Comparison of ENCODE assay signal across 9 cellular contexts in the genomic region with DNA sequence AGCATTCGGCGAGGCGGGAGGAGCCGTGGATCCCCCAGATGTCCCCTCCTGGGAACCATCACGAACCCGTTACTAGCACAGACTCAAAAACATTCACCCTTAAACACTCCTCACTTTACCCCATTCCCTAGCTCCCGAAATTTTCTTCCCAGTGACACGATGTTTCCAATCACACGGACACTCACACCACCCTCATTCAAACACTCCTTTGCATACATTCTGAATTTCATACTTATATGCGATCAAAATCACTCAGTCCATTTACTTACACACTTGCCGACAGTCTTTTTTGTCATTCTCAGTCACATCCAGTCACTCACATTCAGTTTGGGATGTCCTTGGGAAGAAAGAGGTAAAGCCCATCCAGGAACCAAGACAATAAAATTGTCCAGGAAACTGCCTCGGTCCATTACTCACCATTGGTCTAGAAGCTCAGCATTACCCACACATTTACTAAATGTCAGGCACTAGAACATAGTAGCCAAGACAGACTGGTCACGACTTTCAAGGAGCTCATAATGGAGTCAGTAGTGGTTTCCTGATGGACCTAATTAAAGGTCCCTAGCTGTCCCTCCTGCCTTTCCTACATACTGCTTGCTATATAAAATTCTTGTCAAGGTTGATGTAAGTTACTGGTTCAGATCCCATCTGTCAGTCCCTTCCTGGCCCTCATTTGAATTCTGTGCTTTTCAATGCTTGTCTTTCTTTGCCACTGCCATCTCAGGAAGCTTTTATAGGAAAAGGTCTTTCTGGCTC. TPM values are rescaled to one million over a fixed set of nuclear protein-coding genes. Genes with fewer than 3 reads are reported as not detected.
DNase-seq lines count a peak whose midpoint lies in the region; ATAC-seq, FAIRE-seq and TF ChIP-seq lines count a peak whose summit lies in the region.
"Had no signal": no experiment of that assay in that cellular context is flagged by ENCODE, and none has a peak within 500 bp of the region (broad histone marks: within the 10 kb centered on the region; RNA-seq: fewer than 3 reads in every experiment).

No MANE protein-coding gene starts in this region.

- peaks cover 0 to 79% (median 48%) of the 10 kb centered on the region in 4 donors for H3K4me1 Mint-ChIP-seq in CD4-positive, CD25-positive, alpha-beta regulatory T cell

- H3K27ac ChIP-seq in CD4-positive, CD25-positive, alpha-beta regulatory T cell (ENCODE audit: insufficient read depth, low read length, poor library complexity, severe bottlenecking) = peak overlapping the region; percentile 93
- H3K27ac ChIP-seq in adrenal gland (peak overlapping the region; percentile 50 to 96 (median 86)), HepG2 (ENCODE audit: extremely low read length, insufficient read depth, low read length) (no peak overlapping the region), tibial nerve (peak overlapping the region; percentile 95 to 98 (median 96))

- 0 out of 2 replicates have a peak overlapping the region, but pooled peaks have one; percentile 54 for H3K9ac ChIP-seq in HepG2 (ENCODE audit: insufficient read depth, low read depth, low read length)

- no peaks in the 10 kb centered on the region for H3K9me3 Mint-ChIP-seq in CD4-positive, CD25-positive, alpha-beta regulatory T cell

- peaks cover 34% of the 10 kb centered on the region for H3K36me3 ChIP-seq in CD4-positive, CD25-positive, alpha-beta regulatory T cell (ENCODE audit: control insufficient read depth, insufficient read depth, low read length)
- H3K36me3 ChIP-seq in adrenal gland (replicated peaks in 1 of 2) (peaks cover 0 to 33% of the 10 kb centered on the region in 2 donors), HepG2 (replicated peaks in 1 of 2; ENCODE audit: control insufficient read depth in 1 of 2, insufficient read depth in 2 of 2, low read length in 2 of 2) (no peaks in the 10 kb centered on the region), tibial nerve (peaks cover 0 to 66% (median 2%) of the 10 kb centered on the region in 3 donors)

- H3K27me3 ChIP-seq in CD4-positive, CD25-positive, alpha-beta regulatory T cell (ENCODE audit: control insufficient read depth, insufficient read depth, low read length) = no peaks in the 10 kb centered on the region
- H3K27me3 ChIP-seq in adrenal gland = no peaks in the 10 kb centered on the region
- H3K27me3 ChIP-seq in HepG2 (ENCODE audit: control insufficient read depth in 1 of 2, insufficient read depth in 2 of 2, low read length in 2 of 2) = peaks cover 0 to 5% of the 10 kb centered on the region in 2 experiments; a peak in 1 of 5 replicates
- no peaks in the 10 kb centered on the region for H3K27me3 ChIP-seq in tibial nerve

- no peak for TF ChIP-seq RAD21 in HepG2 (CRISPR knock-in tag; IDR thresholded peaks at IDR 0.05)

- intact Hi-C loops in adrenal gland (cut with DNase I) = no loop called here
- intact Hi-C loops in HepG2 (cut with micrococcal nuclease; ENCODE audit: unreplicated experiment) = no loop called here

- CTCF ChIA-PET in HepG2 (lab: Yijun Ruan, JAX; ENCODE audit: low intra/inter-chr PET ratio, low total read pairs) = no interaction called here

- FAIRE-seq in HepG2 (lab: Jason Lieb, UNC) = no peak

- no peaks in the 10 kb centered on the region for H3K79me2 ChIP-seq in HepG2 (ENCODE audit: insufficient read depth, low read length)

- H3K36me3 Mint-ChIP-seq in CD4-positive, CD25-positive, alpha-beta regulatory T cell = peaks cover 25% of the 10 kb centered on the region

- H3K4me3 ChIP-seq in CD4-positive, CD25-positive, alpha-beta regulatory T cell (ENCODE audit: low read depth, low read length) = peak overlapping the region; percentile 95
- H3K4me3 ChIP-seq in adrenal gland (peak overlapping the region in 3 of 4 donors; percentile 37 to 55 (median 49)), HepG2 (replicated peaks in 1 of 3; ENCODE audit: insufficient read depth in 1 of 3, low read depth in 2 of 3, low read length in 3 of 3) (no peak overlapping the region), tibial nerve (peak overlapping the region; percentile 58 to 97 (median 74))

- H3K9me3 ChIP-seq in CD4-positive, CD25-positive, alpha-beta regulatory T cell (ENCODE audit: control insufficient read depth in 2 of 2, low read length in 2 of 2) = no peaks in the 10 kb centered on the region
- H3K9me3 ChIP-seq in adrenal gland (replicated peaks in 1 of 3) (no peaks in the 10 kb centered on the region), HepG2 (ENCODE audit: low read length) (no peaks in the 10 kb centered on the region), tibial nerve (no peaks in the 10 kb centered on the region)

- TSS peak; percentile 63 for BruUV-seq in HepG2 (replicated peaks; lab: Mats Ljungman, UMichigan)

- TF ChIP-seq CTCF in adrenal gland (IDR thresholded peaks at IDR 0.05) (no peak), HepG2 (CRISPR knock-in tag; IDR thresholded peaks at IDR 0.05) (no peak), tibial nerve (IDR thresholded peaks at IDR 0.05) (no peak)

- POLR2A ChIA-PET in HepG2 (lab: Yijun Ruan, JAX) = interaction anchor here (2.5 kb wide), 1 partner anchor 8 kb away, joined by 7 read pairs; a partner anchor contains a TSS

- in situ Hi-C loops in HepG2 (cut with HindIII; ENCODE audit: extremely low pct_ligation_motif_present, low pct_unique_long_range_greater_than_20kb) = loop anchor here (10.0 kb wide), 1 partner anchor 160 kb away; no protein-coding TSS in a partner anchor

- H3K4me2 ChIP-seq in HepG2 (ENCODE audit: low read depth, low read length) = peak overlapping the region; percentile 90

- TF ChIP-seq POLR2A in adrenal gland (IDR thresholded peaks at IDR 0.05) (no peak), HepG2 (IDR thresholded peaks at IDR 0.05; ENCODE audit: insufficient read depth in 1 of 2, low read depth in 2 of 2, low read length in 2 of 2) (no peak), tibial nerve (IDR thresholded peaks at IDR 0.05) (no peak)

- ATAC-seq in CD4-positive, CD25-positive, alpha-beta regulatory T cell (ENCODE audit: low read depth in 2 of 2) = no peak
- ATAC-seq in HG02642 (IDR thresholded peaks at IDR 0.05; ENCODE audit: poor library complexity, unreplicated experiment) (peak; percentile 2), HepG2 (no peak), GM19463 (IDR thresholded peaks at IDR 0.05; ENCODE audit: unreplicated experiment) (no peak), GM21528 (IDR thresholded peaks at IDR 0.05; ENCODE audit: low FRiP score, unreplicated experiment) (no peak)

- no peaks in the 10 kb centered on the region for H4K20me1 ChIP-seq in HepG2 (ENCODE audit: insufficient read depth, low read length)

- no peak overlapping the region for H2AFZ ChIP-seq in HepG2 (ENCODE audit: low read length)

- peak overlapping the region; percentile 94 to 99 (median 98) for H3K27ac Mint-ChIP-seq in CD4-positive, CD25-positive, alpha-beta regulatory T cell

- peaks cover 38% of the 10 kb centered on the region for H3K4me1 ChIP-seq in CD4-positive, CD25-positive, alpha-beta regulatory T cell (ENCODE audit: control insufficient read depth, insufficient read depth, low read length, poor library complexity, severe bottlenecking)
- peaks cover 29 to 64% of the 10 kb centered on the region in 2 donors for H3K4me1 ChIP-seq in adrenal gland (replicated peaks in 1 of 2)
- H3K4me1 ChIP-seq in HepG2 (ENCODE audit: insufficient read depth, low read length) = peaks cover 19% of the 10 kb centered on the region
- H3K4me1 ChIP-seq in tibial nerve = peaks cover 0 to 66% (median 25%) of the 10 kb centered on the region in 4 donors

- TF ChIP-seq EP300 in HepG2 (IDR thresholded peaks at IDR 0.05; ENCODE audit: low read depth in 2 of 2, low read length in 2 of 2) = no peak
- TF ChIP-seq EP300 in HepG2 (CRISPR knock-in tag; IDR thresholded peaks at IDR 0.05; ENCODE audit: borderline replicate concordance) = no peak
- no peak for TF ChIP-seq EP300 in tibial nerve (IDR thresholded peaks at IDR 0.05)

- no peaks in the 10 kb centered on the region for H3K27me3 Mint-ChIP-seq in CD4-positive, CD25-positive, alpha-beta regulatory T cell

- peak overlapping the region; percentile 86 to 99 (median 94) for H3K4me3 Mint-ChIP-seq in CD4-positive, CD25-positive, alpha-beta regulatory T cell

- no peak for DNase-seq in CD4-positive, CD25-positive, alpha-beta regulatory T cell
- DNase-seq in adrenal gland (peak in 1 of 7 donors; percentile 34), HepG2 (ENCODE audit: low spot score) (no peak), tibial nerve (ENCODE audit: low spot score in 2 of 2) (no peak)
- no peak for DNase-seq in stimulated activated CD8-positive, alpha-beta memory T cell treated with anti-CD3 and anti-CD28 coated beads, Interleukin-4, amount 100 ng/mL, for 48 hours

- WGBS in adrenal gland, 4 donors = 3 to 7% (median 4%) methylated on average over 13 of the region's 13 CpGs
- WGBS in HepG2 (ENCODE audit: low lambda C conversion rate) = 84% methylated on average over 13 of the region's 13 CpGs
- 4 to 5% methylated on average over 13 of the region's 13 CpGs for WGBS in tibial nerve, 2 donors

RNA-seq across cellular contexts. Expression of a gene that starts 0.6 kb away (rescaled TPM):
- total RNA-seq in CD4-positive, CD25-positive, alpha-beta regulatory T cell = 35.0 TPM
- 10 to 100 TPM; 69.3 to 89.5 (median 78.0) TPM for polyA plus RNA-seq in CD4-positive, CD25-positive, alpha-beta regulatory T cell
- total RNA-seq in adrenal gland (100 to 1,000 TPM in 3 of 8 donors, 10 to 100 TPM in 5; 73.8 to 133 (median 90.2) TPM), HepG2 (2016; rRNA removed; fragmentation: Illumina TruSeq; extraction: Trizol) (0.71 and 0.95 TPM in 2 replicates), tibial nerve (10 to 100 TPM; 22.9 to 36.9 (median 26.8) TPM)
- polyA plus RNA-seq in adrenal gland (100 to 1,000 TPM in 1 of 3 donors, 10 to 100 TPM in 2; 42.1 to 135 (median 45.0) TPM), HepG2 (2011; rRNA removed) (4.0 and 5.0 TPM in 2 replicates)
- 0.18 and 0.20 TPM in 2 replicates for total RNA-seq in HepG2 (2016; cell fraction: cytosol; rRNA removed; fragmentation: Illumina TruSeq; extraction: Trizol; ENCODE audit: low read depth)
- 0.55 and 1.4 TPM in 2 replicates for total RNA-seq in HepG2 (2016; cell fraction: insoluble cytoplasmic fraction; rRNA removed; fragmentation: Illumina TruSeq; extraction: Trizol)
- 1.3 TPM in 2 replicates for total RNA-seq in HepG2 (2016; cell fraction: membrane; rRNA removed; fragmentation: Illumina TruSeq; extraction: Trizol)
- 0.50 and 1.2 TPM in 2 replicates for total RNA-seq in HepG2 (2016; cell fraction: nucleus; rRNA removed; fragmentation: Illumina TruSeq; extraction: Trizol)
- polyA plus RNA-seq in HepG2 (2011; cell fraction: cytosol; rRNA removed) = 2.0 and 2.4 TPM in 2 replicates
- 1.8 and 2.8 TPM in 2 replicates for polyA plus RNA-seq in HepG2 (2011; cell fraction: nucleus; rRNA removed)
- 1.7 and 2.1 TPM in 2 replicates for polyA plus RNA-seq in HepG2 (2012)
- polyA plus RNA-seq in HepG2 (2016; cell fraction: cytosol; fragmentation: Illumina TruSeq; extraction: Trizol; ENCODE audit: low read depth) = 0.37 and 0.50 TPM in 2 replicates
- polyA plus RNA-seq in HepG2 (2016; cell fraction: insoluble cytoplasmic fraction; fragmentation: Illumina TruSeq; extraction: Trizol; ENCODE audit: low read depth) = 1.2 and 1.3 TPM in 2 replicates
- 1.8 TPM in 2 replicates for polyA plus RNA-seq in HepG2 (2016; cell fraction: membrane; fragmentation: Illumina TruSeq; extraction: Trizol; ENCODE audit: low read depth)
- polyA plus RNA-seq in HepG2 (2016; cell fraction: nucleus; fragmentation: Illumina TruSeq; extraction: Trizol; ENCODE audit: insufficient read depth, low read depth) = 1.0 and 1.4 TPM in 2 replicates
- 4.2 and 169 TPM in 2 replicates for polyA minus RNA-seq in HepG2 (2011; rRNA and poly(A)+ RNA removed; ENCODE audit: low replicate concordance)
- 0.79 TPM in 2 replicates for polyA minus RNA-seq in HepG2 (2011; cell fraction: cytosol; rRNA and poly(A)+ RNA removed)
- 1.0 and 1.5 TPM in 2 replicates for polyA minus RNA-seq in HepG2 (2011; cell fraction: nucleus; rRNA and poly(A)+ RNA removed)

RNA-seq across cellular contexts. Expression of a gene that starts 0.8 kb away (rescaled TPM):
- total RNA-seq in CD4-positive, CD25-positive, alpha-beta regulatory T cell = 50.8 TPM
- polyA plus RNA-seq in CD4-positive, CD25-positive, alpha-beta regulatory T cell = 1 to 10 TPM; 3.4 to 5.2 (median 4.0) TPM
- 10 to 100 TPM; 14.0 to 61.2 (median 36.1) TPM for total RNA-seq in adrenal gland
- 100 to 1,000 TPM in 2 of 3 donors, 10 to 100 TPM in 1; 25.6 to 163 (median 142) TPM for polyA plus RNA-seq in adrenal gland
- 0.22 and 0.38 TPM in 2 replicates for total RNA-seq in HepG2 (2016; rRNA removed; fragmentation: Illumina TruSeq; extraction: Trizol)
- total RNA-seq in HepG2 (2016; cell fraction: cytosol; rRNA removed; fragmentation: Illumina TruSeq; extraction: Trizol; ENCODE audit: low read depth) = not detected in 2 replicates
- 0.24 TPM in 1 of 2 replicates, not detected in the other for total RNA-seq in HepG2 (2016; cell fraction: insoluble cytoplasmic fraction; rRNA removed; fragmentation: Illumina TruSeq; extraction: Trizol)
- not detected in 2 replicates for total RNA-seq in HepG2 (2016; cell fraction: membrane; rRNA removed; fragmentation: Illumina TruSeq; extraction: Trizol)
- total RNA-seq in HepG2 (2016; cell fraction: nucleus; rRNA removed; fragmentation: Illumina TruSeq; extraction: Trizol) = 0.43 and 0.78 TPM in 2 replicates
- polyA plus RNA-seq in HepG2 (2011; rRNA removed) = 0.78 and 1.4 TPM in 2 replicates
- 0.17 and 0.21 TPM in 2 replicates for polyA plus RNA-seq in HepG2 (2011; cell fraction: cytosol; rRNA removed)
- 9.0 and 9.1 TPM in 2 replicates for polyA plus RNA-seq in HepG2 (2011; cell fraction: nucleus; rRNA removed)
- 0.38 and 0.51 TPM in 2 replicates for polyA plus RNA-seq in HepG2 (2012)
- polyA plus RNA-seq in HepG2 (2016; cell fraction: cytosol; fragmentation: Illumina TruSeq; extraction: Trizol; ENCODE audit: low read depth) = not detected in 2 replicates
- polyA plus RNA-seq in HepG2 (2016; cell fraction: insoluble cytoplasmic fraction; fragmentation: Illumina TruSeq; extraction: Trizol; ENCODE audit: low read depth) = not detected in 2 replicates
- not detected in 2 replicates for polyA plus RNA-seq in HepG2 (2016; cell fraction: membrane; fragmentation: Illumina TruSeq; extraction: Trizol; ENCODE audit: low read depth)
- 1.9 and 2.0 TPM in 2 replicates for polyA plus RNA-seq in HepG2 (2016; cell fraction: nucleus; fragmentation: Illumina TruSeq; extraction: Trizol; ENCODE audit: insufficient read depth, low read depth)
- 0.68 and 26.5 TPM in 2 replicates for polyA minus RNA-seq in HepG2 (2011; rRNA and poly(A)+ RNA removed; ENCODE audit: low replicate concordance)
- polyA minus RNA-seq in HepG2 (2011; cell fraction: cytosol; rRNA and poly(A)+ RNA removed) = 0.70 TPM in 1 of 2 replicates, not detected in the other
- 1.3 and 3.2 TPM in 2 replicates for polyA minus RNA-seq in HepG2 (2011; cell fraction: nucleus; rRNA and poly(A)+ RNA removed)
- total RNA-seq in tibial nerve = 10 to 100 TPM; 43.7 to 70.8 (median 48.4) TPM

RNA-seq across cellular contexts. Expression of a gene that starts 7.9 kb away (rescaled TPM):
- 38.9 TPM for total RNA-seq in CD4-positive, CD25-positive, alpha-beta regulatory T cell
- polyA plus RNA-seq in CD4-positive, CD25-positive, alpha-beta regulatory T cell = 10 to 100 TPM; 36.6 to 44.3 (median 38.4) TPM
- 100 to 1,000 TPM in 1 of 8 donors, 10 to 100 TPM in 7; 31.3 to 156 (median 45.0) TPM for total RNA-seq in adrenal gland
- 100 to 1,000 TPM in 2 of 3 donors, 10 to 100 TPM in 1; 96.3 to 115 (median 101) TPM for polyA plus RNA-seq in adrenal gland
- 32.8 and 38.1 TPM in 2 replicates for total RNA-seq in HepG2 (2016; rRNA removed; fragmentation: Illumina TruSeq; extraction: Trizol)
- total RNA-seq in HepG2 (2016; cell fraction: cytosol; rRNA removed; fragmentation: Illumina TruSeq; extraction: Trizol; ENCODE audit: low read depth) = 39.0 and 47.9 TPM in 2 replicates
- 31.9 and 32.7 TPM in 2 replicates for total RNA-seq in HepG2 (2016; cell fraction: insoluble cytoplasmic fraction; rRNA removed; fragmentation: Illumina TruSeq; extraction: Trizol)
- total RNA-seq in HepG2 (2016; cell fraction: membrane; rRNA removed; fragmentation: Illumina TruSeq; extraction: Trizol) = 39.6 and 41.8 TPM in 2 replicates
- 15.1 and 15.3 TPM in 2 replicates for total RNA-seq in HepG2 (2016; cell fraction: nucleus; rRNA removed; fragmentation: Illumina TruSeq; extraction: Trizol)
- polyA plus RNA-seq in HepG2 (2011; rRNA removed) = 14.2 and 15.6 TPM in 2 replicates
- 16.8 and 19.0 TPM in 2 replicates for polyA plus RNA-seq in HepG2 (2011; cell fraction: cytosol; rRNA removed)
- polyA plus RNA-seq in HepG2 (2011; cell fraction: nucleus; rRNA removed) = 9.8 and 10.4 TPM in 2 replicates
- 11.6 and 17.9 TPM in 2 replicates for polyA plus RNA-seq in HepG2 (2012)
- 62.2 and 65.0 TPM in 2 replicates for polyA plus RNA-seq in HepG2 (2016; cell fraction: cytosol; fragmentation: Illumina TruSeq; extraction: Trizol; ENCODE audit: low read depth)
- 33.8 and 43.4 TPM in 2 replicates for polyA plus RNA-seq in HepG2 (2016; cell fraction: insoluble cytoplasmic fraction; fragmentation: Illumina TruSeq; extraction: Trizol; ENCODE audit: low read depth)
- 38.5 and 50.1 TPM in 2 replicates for polyA plus RNA-seq in HepG2 (2016; cell fraction: membrane; fragmentation: Illumina TruSeq; extraction: Trizol; ENCODE audit: low read depth)
- 26.2 and 27.3 TPM in 2 replicates for polyA plus RNA-seq in HepG2 (2016; cell fraction: nucleus; fragmentation: Illumina TruSeq; extraction: Trizol; ENCODE audit: insufficient read depth, low read depth)
- polyA minus RNA-seq in HepG2 (2011; rRNA and poly(A)+ RNA removed; ENCODE audit: low replicate concordance) = 8.3 and 20.3 TPM in 2 replicates
- polyA minus RNA-seq in HepG2 (2011; cell fraction: cytosol; rRNA and poly(A)+ RNA removed) = 8.6 and 9.0 TPM in 2 replicates
- 10.8 and 11.3 TPM in 2 replicates for polyA minus RNA-seq in HepG2 (2011; cell fraction: nucleus; rRNA and poly(A)+ RNA removed)
- total RNA-seq in tibial nerve = 10 to 100 TPM; 16.6 to 23.7 (median 19.2) TPM

RNA-seq across cellular contexts. Expression of a gene that starts 17.7 kb away (rescaled TPM):
- 11.8 TPM for total RNA-seq in CD4-positive, CD25-positive, alpha-beta regulatory T cell
- polyA plus RNA-seq in CD4-positive, CD25-positive, alpha-beta regulatory T cell = 10 to 100 TPM; 28.4 to 44.7 (median 40.5) TPM
- total RNA-seq in adrenal gland = 10 to 100 TPM in 7 of 8 donors, 1 to 10 TPM in 1; 7.3 to 80.5 (median 40.7) TPM
- polyA plus RNA-seq in adrenal gland = 100 to 1,000 TPM in 2 of 3 donors, 1 to 10 TPM in 1; 7.9 to 158 (median 121) TPM
- total RNA-seq in HepG2 (2016; rRNA removed; fragmentation: Illumina TruSeq; extraction: Trizol) = 1.7 and 1.9 TPM in 2 replicates
- total RNA-seq in HepG2 (2016; cell fraction: cytosol; rRNA removed; fragmentation: Illumina TruSeq; extraction: Trizol; ENCODE audit: low read depth) = 0.91 and 1.5 TPM in 2 replicates
- total RNA-seq in HepG2 (2016; cell fraction: insoluble cytoplasmic fraction; rRNA removed; fragmentation: Illumina TruSeq; extraction: Trizol) = 0.37 and 1.7 TPM in 2 replicates
- 1.1 and 1.7 TPM in 2 replicates for total RNA-seq in HepG2 (2016; cell fraction: membrane; rRNA removed; fragmentation: Illumina TruSeq; extraction: Trizol)
- total RNA-seq in HepG2 (2016; cell fraction: nucleus; rRNA removed; fragmentation: Illumina TruSeq; extraction: Trizol) = not detected in 2 replicates
- polyA plus RNA-seq in HepG2 (2011; rRNA removed) = 0.31 and 0.61 TPM in 2 replicates
- 0.54 and 0.85 TPM in 2 replicates for polyA plus RNA-seq in HepG2 (2011; cell fraction: cytosol; rRNA removed)
- polyA plus RNA-seq in HepG2 (2011; cell fraction: nucleus; rRNA removed) = 1.5 and 2.3 TPM in 2 replicates
- 1.8 and 6.3 TPM in 2 replicates for polyA plus RNA-seq in HepG2 (2012)
- 1.5 TPM in 2 replicates for polyA plus RNA-seq in HepG2 (2016; cell fraction: cytosol; fragmentation: Illumina TruSeq; extraction: Trizol; ENCODE audit: low read depth)
- polyA plus RNA-seq in HepG2 (2016; cell fraction: insoluble cytoplasmic fraction; fragmentation: Illumina TruSeq; extraction: Trizol; ENCODE audit: low read depth) = 0.44 and 2.1 TPM in 2 replicates
- polyA plus RNA-seq in HepG2 (2016; cell fraction: membrane; fragmentation: Illumina TruSeq; extraction: Trizol; ENCODE audit: low read depth) = 2.5 and 3.0 TPM in 2 replicates
- 9.1 and 9.5 TPM in 2 replicates for polyA plus RNA-seq in HepG2 (2016; cell fraction: nucleus; fragmentation: Illumina TruSeq; extraction: Trizol; ENCODE audit: insufficient read depth, low read depth)
- polyA minus RNA-seq in HepG2 (2011; rRNA and poly(A)+ RNA removed; ENCODE audit: low replicate concordance) = 2.0 TPM in 1 of 2 replicates, not detected in the other
- 1.1 and 1.2 TPM in 2 replicates for polyA minus RNA-seq in HepG2 (2011; cell fraction: cytosol; rRNA and poly(A)+ RNA removed)
- not detected in 2 replicates for polyA minus RNA-seq in HepG2 (2011; cell fraction: nucleus; rRNA and poly(A)+ RNA removed)
- 10 to 100 TPM; 12.3 to 29.4 (median 14.9) TPM for total RNA-seq in tibial nerve
- total RNA-seq: RPMI7951 had no signal

Comparison
In these comparisons a context has a peak if more than half of its experiments do, and no peak if none do; other contexts are left out.
1. H3K4me3 ChIP-seq: peak in CD4-positive, CD25-positive, alpha-beta regulatory T cell (single experiment), adrenal gland (3 of 4) and tibial nerve (4 of 4); none in HepG2 (0 of 3).
2. RNA of a gene that starts 0.6 kb away (total RNA-seq): 73.8 to 133 TPM in adrenal gland, 35.0 TPM in CD4-positive, CD25-positive, alpha-beta regulatory T cell (single experiment) and 22.9 to 36.9 TPM in tibial nerve; 0.18 to 1.4 TPM in HepG2; every median in the first group is over 10 times any median in the second.
3. RNA of a gene that starts 0.8 kb away (total RNA-seq): 50.8 TPM in CD4-positive, CD25-positive, alpha-beta regulatory T cell (single experiment), 43.7 to 70.8 TPM in tibial nerve and 14.0 to 61.2 TPM in adrenal gland; 0.22 to 0.78 TPM in HepG2; every median in the first group is over 4 times any median in the second.